32 cellular contexts compared by ENCODE assay signal in the genomic region with DNA sequence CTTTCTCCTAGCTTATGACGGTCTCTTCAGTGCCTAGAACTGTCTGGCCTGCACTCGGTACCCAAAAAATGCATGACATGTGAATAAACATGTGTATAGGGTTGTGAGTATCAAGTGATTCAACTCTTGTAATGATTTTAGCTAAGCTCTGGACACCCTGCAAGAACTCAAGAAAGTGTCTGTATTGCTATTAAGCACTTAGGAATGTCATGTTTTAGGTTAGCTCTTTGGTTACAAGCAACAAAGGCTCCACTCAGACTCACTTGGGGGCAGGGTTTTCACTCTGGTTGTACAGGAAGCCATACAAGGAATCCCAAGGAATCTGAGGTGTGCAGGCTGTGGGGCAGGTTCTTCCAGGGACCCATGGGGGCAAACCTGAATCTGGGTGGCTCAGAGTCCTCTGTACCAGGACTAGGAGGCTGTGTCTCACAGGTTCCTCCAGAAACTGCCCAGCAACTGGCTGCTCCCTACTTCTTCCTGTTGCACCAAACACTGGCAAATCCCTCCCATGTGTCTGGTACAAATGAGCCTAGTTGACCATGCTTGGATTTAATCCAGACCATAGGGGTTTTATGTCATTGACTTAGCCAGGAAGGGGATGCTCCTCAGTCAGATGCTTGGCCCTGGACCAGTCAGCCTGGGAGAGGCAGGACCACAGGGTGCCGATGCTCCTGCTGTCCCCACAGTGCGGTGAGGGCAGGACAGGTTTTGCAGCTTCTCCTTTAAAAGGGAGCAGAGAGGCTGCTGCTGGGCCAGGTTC.
DNase-seq lines count a peak whose midpoint lies in the region; ATAC-seq and TF ChIP-seq lines count a peak whose summit lies in the region.
"Had no signal": no experiment of that assay in that cellular context is flagged by ENCODE, and none has a peak within 500 bp of the region (broad histone marks: within the 10 kb centered on the region; RNA-seq: fewer than 3 reads in every experiment).

No MANE protein-coding gene starts in this region.

- H3K56ac ChIP-seq in IMR-90 (ENCODE audit: extremely low read depth, insufficient read depth, low read length), result no peak overlapping the region

- TF ChIP-seq POLR2A in IMR-90 (IDR thresholded peaks at IDR 0.05; ENCODE audit: low read depth, low read length), result no peak

- peak overlapping the region; percentile 9; the same call in 1 of the 2 replicates for H2BK20ac ChIP-seq in IMR-90 (ENCODE audit: low read depth, low read length)

- no peak overlapping the region for H3K4ac ChIP-seq in IMR-90 (ENCODE audit: low read depth, low read length)

- H4K91ac ChIP-seq in IMR-90 (ENCODE audit: insufficient read depth, low read depth, low read length), result peak overlapping the region; percentile 20; the same call in 1 of the 2 replicates

- peaks cover 21% of the 10 kb centered on the region for H3K4me1 Mint-ChIP-seq in neural progenitor cell
- no peaks in the 10 kb centered on the region for H3K4me1 Mint-ChIP-seq in stimulated activated effector memory CD8-positive, alpha-beta T cell treated with anti-CD3 and anti-CD28 coated beads, Interleukin-12 subunit alpha, Interleukin-12 subunit beta, amount 100 ng/mL, for 72 hours
- H3K4me1 Mint-ChIP-seq: activated CD4-positive, alpha-beta T cell treated with anti-CD3 and anti-CD28 coated beads, Interleukin-2, amount 10 ng/mL, durations not matched to agents 24 days and 14 days; activated naive CD8-positive, alpha-beta T cell treated with anti-CD3 and anti-CD28 coated beads, Interleukin-2, amount 10 ng/mL, durations not matched to agents 7 days and 5 days; CD14-positive monocyte; memory B cell; stimulated activated naive CD8-positive, alpha-beta T cell treated with anti-CD3 and anti-CD28 coated beads, Interleukin-15, amount 100 ng/mL, for 72 hours had no signal

- H3K14ac ChIP-seq in IMR-90 (replicated peaks; ENCODE audit: low read depth, low read length), result no peak overlapping the region

- H3K4me3 Mint-ChIP-seq in neural progenitor cell, result no peak overlapping the region
- no peak overlapping the region for H3K4me3 Mint-ChIP-seq in stimulated activated effector memory CD8-positive, alpha-beta T cell treated with anti-CD3 and anti-CD28 coated beads, Interleukin-12 subunit alpha, Interleukin-12 subunit beta, amount 100 ng/mL, for 72 hours
- H3K4me3 Mint-ChIP-seq: activated CD4-positive, alpha-beta T cell treated with anti-CD3 and anti-CD28 coated beads, Interleukin-2, amount 10 ng/mL, durations not matched to agents 24 days and 14 days; activated naive CD8-positive, alpha-beta T cell treated with anti-CD3 and anti-CD28 coated beads, Interleukin-2, amount 10 ng/mL, durations not matched to agents 7 days and 5 days; CD14-positive monocyte; memory B cell; stimulated activated naive CD8-positive, alpha-beta T cell treated with anti-CD3 and anti-CD28 coated beads, Interleukin-15, amount 100 ng/mL, for 72 hours had no signal

- H3K18ac ChIP-seq in IMR-90 (ENCODE audit: low read depth, low read length), result peak overlapping the region; percentile 43; the same call in 1 of the 2 replicates

- peak overlapping the region; percentile 25 for H2BK5ac ChIP-seq in IMR-90 (ENCODE audit: low read depth, low read length, poor library complexity, severe bottlenecking)

- H3K36me3 ChIP-seq in IMR-90 (ENCODE audit: control insufficient read depth, insufficient read depth, low read length) (no peaks in the 10 kb centered on the region), skeletal muscle satellite cell (ENCODE audit: insufficient read depth, low read length) (no peaks in the 10 kb centered on the region), neural progenitor cell (no peaks in the 10 kb centered on the region)
- H3K36me3 ChIP-seq: esophagus muscularis mucosa, gastrocnemius medialis, pancreas, right atrium auricular region, SJCRH30, spleen, thoracic aorta, vagina had no signal

- H3K4me1 ChIP-seq in IMR-90 (ENCODE audit: control insufficient read depth, insufficient read depth, low read length), result peaks cover 8% of the 10 kb centered on the region
- peaks cover 4% of the 10 kb centered on the region for H3K4me1 ChIP-seq in foreskin keratinocyte
- H3K4me1 ChIP-seq in skeletal muscle satellite cell (ENCODE audit: control insufficient read depth, insufficient read depth, low read length), result peaks cover 14% of the 10 kb centered on the region
- peaks cover 7% of the 10 kb centered on the region for H3K4me1 ChIP-seq in neural progenitor cell
- H3K4me1 ChIP-seq: esophagus muscularis mucosa, gastrocnemius medialis, pancreas, right atrium auricular region, SJCRH30, spleen, vagina had no signal

- H3K9me3 Mint-ChIP-seq in neural progenitor cell, result peaks cover 2% of the 10 kb centered on the region
- no peaks in the 10 kb centered on the region for H3K9me3 Mint-ChIP-seq in stimulated activated effector memory CD8-positive, alpha-beta T cell treated with anti-CD3 and anti-CD28 coated beads, Interleukin-12 subunit alpha, Interleukin-12 subunit beta, amount 100 ng/mL, for 72 hours
- H3K9me3 Mint-ChIP-seq: activated CD4-positive, alpha-beta T cell treated with anti-CD3 and anti-CD28 coated beads, Interleukin-2, amount 10 ng/mL, durations not matched to agents 24 days and 14 days; activated naive CD8-positive, alpha-beta T cell treated with anti-CD3 and anti-CD28 coated beads, Interleukin-2, amount 10 ng/mL, durations not matched to agents 7 days and 5 days; stimulated activated naive CD8-positive, alpha-beta T cell treated with anti-CD3 and anti-CD28 coated beads, Interleukin-15, amount 100 ng/mL, for 72 hours had no signal

- dilution Hi-C loops in IMR-90 (cut with HindIII; ENCODE audit: low sequenced_read_pairs, unreplicated experiment), result no loop called here

- H2AK9ac ChIP-seq in IMR-90 (replicated peaks; ENCODE audit: low read depth, low read length, poor library complexity), result no peak overlapping the region

- BruUV-seq in IMR-90 (replicated peaks; lab: Mats Ljungman, UMichigan), result no TSS peak

- ATAC-seq in IMR-90 (ENCODE audit: low read depth) (peak; percentile 80), foreskin keratinocyte (peak; percentile 85)
- no peak for ATAC-seq in stimulated activated effector memory CD8-positive, alpha-beta T cell treated with anti-CD3 and anti-CD28 coated beads, Interleukin-12 subunit alpha, Interleukin-12 subunit beta, amount 100 ng/mL, for 72 hours
- ATAC-seq: gastrocnemius medialis; K562; pancreas; stimulated activated naive CD8-positive, alpha-beta T cell treated with anti-CD3 and anti-CD28 coated beads, Interleukin-15, amount 100 ng/mL, for 72 hours had no signal

- POLR2A ChIA-PET in IMR-90 (lab: Charles Lee; ENCODE audit: unreplicated experiment), result no interaction called here

- H4K5ac ChIP-seq in IMR-90 (ENCODE audit: low read depth, low read length), result peak overlapping the region; percentile 71; the same call in 1 of the 2 replicates

- H2AFZ ChIP-seq in IMR-90 (replicated peaks; ENCODE audit: low read length, poor library complexity), result no peak overlapping the region
- no peak overlapping the region for H2AFZ ChIP-seq in neural progenitor cell (replicated peaks)

- H3K9me3 ChIP-seq in IMR-90 (ENCODE audit: control insufficient read depth, insufficient read depth, low read length) (no peaks in the 10 kb centered on the region; the same call in 1 of the 2 replicates), skeletal muscle satellite cell (replicated peaks; ENCODE audit: low read length) (no peaks in the 10 kb centered on the region), neural progenitor cell (ENCODE audit: low read depth) (no peaks in the 10 kb centered on the region)
- H3K9me3 ChIP-seq: esophagus muscularis mucosa, gastrocnemius medialis, pancreas, right atrium auricular region, SJCRH30, thoracic aorta, vagina had no signal

- no peaks in the 10 kb centered on the region for H3K79me1 ChIP-seq in IMR-90 (ENCODE audit: low read depth in 1 of 2, low read length in 2 of 2)

- in situ Hi-C loops in IMR-90 (cut with MboI; ENCODE audit: low sequenced_read_pairs), result no loop called here

- H3K23ac ChIP-seq in IMR-90 (ENCODE audit: low read depth, low read length), result no peak overlapping the region

- DNase-seq in EH (ENCODE audit: low read depth) (peak; percentile 32), IMR-90 (peak; percentile 17), foreskin keratinocyte (peak; percentile 74 to 81), activated T-cell treated with anti-CD3 and anti-CD28 coated beads for 4 hours (no peak), neural progenitor cell (ENCODE audit: low spot score) (no peak)
- DNase-seq in stimulated activated effector memory CD8-positive, alpha-beta T cell treated with anti-CD3 and anti-CD28 coated beads, Interleukin-12 subunit alpha, Interleukin-12 subunit beta, amount 100 ng/mL, for 72 hours (ENCODE audit: low spot score in 2 of 2), result no peak
- DNase-seq: activated CD4-positive, alpha-beta T cell treated with anti-CD3 and anti-CD28 coated beads, Interleukin-2, amount 10 ng/mL, durations not matched to agents 24 days and 14 days; activated effector memory CD4-positive, alpha-beta T cell treated with anti-CD3 and anti-CD28 coated beads, Interleukin-2, amount 50 U/mL, for 16 hours; activated naive CD8-positive, alpha-beta T cell treated with anti-CD3 and anti-CD28 coated beads, Interleukin-2, amount 10 ng/mL, durations not matched to agents 7 days and 5 days; activated T-cell treated with anti-CD3 and anti-CD28 coated beads, Interleukin-2, amount 50 U/mL, for 1 hour; cerebellar nuclear complex; dermis blood vessel endothelial cell; DMS79 treated with DMSO at 0.1 percent for 48 hours; gastrocnemius medialis; hippocampal formation; NCI-H1092 treated with DMSO at 0.1 percent for 48 hours; NCI-H1694 treated with DMSO at 0.1 percent for 48 hours; pancreas; SJCRH30; spleen; stimulated activated CD8-positive, alpha-beta memory T cell treated with anti-CD3 and anti-CD28 coated beads, Interleukin-4, amount 100 ng/mL, for 48 hours; stimulated activated naive CD8-positive, alpha-beta T cell treated with anti-CD3 and anti-CD28 coated beads, Interleukin-15, amount 100 ng/mL, for 72 hours; SW 1271; T-helper 9 cell had no signal

- H3K27me3 ChIP-seq in IMR-90 (ENCODE audit: control insufficient read depth, insufficient read depth, low read length) (peaks cover 10% of the 10 kb centered on the region), foreskin keratinocyte (peaks cover 19% of the 10 kb centered on the region), skeletal muscle satellite cell (ENCODE audit: control insufficient read depth, insufficient read depth, low read length) (no peaks in the 10 kb centered on the region), neural progenitor cell (peaks cover 31% of the 10 kb centered on the region)
- H3K27me3 ChIP-seq: gastrocnemius medialis, pancreas, right atrium auricular region, vagina had no signal

- peaks cover 3% of the 10 kb centered on the region for H3K27me3 Mint-ChIP-seq in neural progenitor cell (ENCODE audit: insufficient read depth, low read depth)
- H3K27me3 Mint-ChIP-seq: activated CD4-positive, alpha-beta T cell treated with anti-CD3 and anti-CD28 coated beads, Interleukin-2, amount 10 ng/mL, durations not matched to agents 24 days and 14 days; activated naive CD8-positive, alpha-beta T cell treated with anti-CD3 and anti-CD28 coated beads, Interleukin-2, amount 10 ng/mL, durations not matched to agents 7 days and 5 days; memory B cell had no signal

- TF ChIP-seq RAD21 in IMR-90 (IDR thresholded peaks at IDR 0.05; ENCODE audit: low read length), result no peak

- H3K4me3 ChIP-seq in IMR-90 (ENCODE audit: insufficient read depth, low read depth, low read length) (no peak overlapping the region), skeletal muscle satellite cell (ENCODE audit: low read length) (no peak overlapping the region), neural progenitor cell (no peak overlapping the region)
- H3K4me3 ChIP-seq: esophagus muscularis mucosa, gastrocnemius medialis, K562, pancreas, right atrium auricular region, SJCRH30, spleen, thoracic aorta, vagina had no signal

- no peaks in the 10 kb centered on the region for H3K36me3 Mint-ChIP-seq in neural progenitor cell
- H3K36me3 Mint-ChIP-seq in stimulated activated effector memory CD8-positive, alpha-beta T cell treated with anti-CD3 and anti-CD28 coated beads, Interleukin-12 subunit alpha, Interleukin-12 subunit beta, amount 100 ng/mL, for 72 hours, result no peaks in the 10 kb centered on the region
- H3K36me3 Mint-ChIP-seq: activated naive CD8-positive, alpha-beta T cell treated with anti-CD3 and anti-CD28 coated beads, Interleukin-2, amount 10 ng/mL, durations not matched to agents 7 days and 5 days; CD14-positive monocyte; memory B cell had no signal

- H4K20me1 ChIP-seq in IMR-90 (ENCODE audit: insufficient read depth, low read length) (no peaks in the 10 kb centered on the region), neural progenitor cell (ENCODE audit: low read depth) (no peaks in the 10 kb centered on the region)

- TF ChIP-seq CTCF in IMR-90 (conservative IDR thresholded peaks at IDR 0.05; ENCODE audit: low read depth, low read length) (no peak), foreskin keratinocyte (conservative IDR thresholded peaks at IDR 0.05) (no peak), neural progenitor cell (IDR thresholded peaks at IDR 0.05) (no peak)

- H3K27ac ChIP-seq in IMR-90 (ENCODE audit: insufficient read depth, low read length) (no peak overlapping the region; the same call in 1 of the 2 replicates), foreskin keratinocyte (no peak overlapping the region), neural progenitor cell (no peak overlapping the region)
- H3K27ac ChIP-seq: esophagus muscularis mucosa, gastrocnemius medialis, pancreas, right atrium auricular region, SJCRH30, spleen, thoracic aorta, vagina had no signal

- no peak overlapping the region for H3K9ac ChIP-seq in IMR-90 (ENCODE audit: low read depth, low read length)
- H3K9ac ChIP-seq in skeletal muscle satellite cell (ENCODE audit: low read depth, low read length), result peak overlapping the region; percentile 3
- no peak overlapping the region for H3K9ac ChIP-seq in neural progenitor cell

- intact Hi-C loops in IMR-90 (cut with micrococcal nuclease), result no loop called here

- no peak overlapping the region for H2BK15ac ChIP-seq in IMR-90 (ENCODE audit: low read depth, low read length)

- no peaks in the 10 kb centered on the region for H3K79me2 ChIP-seq in neural progenitor cell (ENCODE audit: low read depth)

- H4K8ac ChIP-seq in IMR-90 (ENCODE audit: low read depth in 2 of 2, low read length in 2 of 2), result peak overlapping the region in 1 of 2 experiments; percentile 35; a peak in 2 of 4 replicates

- CTCF ChIA-PET in IMR-90 (lab: Yijun Ruan, JAX), result no interaction called here

- H2BK120ac ChIP-seq in IMR-90 (ENCODE audit: low read depth, low read length), result no peak overlapping the region

- no peaks in the 10 kb centered on the region for H3K9me1 ChIP-seq in IMR-90 (ENCODE audit: insufficient read depth, low read length)

- H3K4me2 ChIP-seq in IMR-90 (ENCODE audit: low read depth, low read length) (no peak overlapping the region), skeletal muscle satellite cell (ENCODE audit: low read length) (peak overlapping the region; percentile 26), neural progenitor cell (no peak overlapping the region)

- WGBS in IMR-90 (ENCODE audit: extremely low coverage in 2 of 2, insufficient read length in 1 of 2), 2 experiments, result no CpG with 5 or more reads among the region's 4 CpGs

- 0 out of 2 replicates have a peak overlapping the region, but pooled peaks have one; percentile 49 for H2AK5ac ChIP-seq in IMR-90 (ENCODE audit: low read depth, low read length)

- no peak overlapping the region for H3K27ac Mint-ChIP-seq in neural progenitor cell
- H3K27ac Mint-ChIP-seq in stimulated activated effector memory CD8-positive, alpha-beta T cell treated with anti-CD3 and anti-CD28 coated beads, Interleukin-12 subunit alpha, Interleukin-12 subunit beta, amount 100 ng/mL, for 72 hours, result no peak overlapping the region
- H3K27ac Mint-ChIP-seq: activated CD4-positive, alpha-beta T cell treated with anti-CD3 and anti-CD28 coated beads, Interleukin-2, amount 10 ng/mL, durations not matched to agents 24 days and 14 days; activated naive CD8-positive, alpha-beta T cell treated with anti-CD3 and anti-CD28 coated beads, Interleukin-2, amount 10 ng/mL, durations not matched to agents 7 days and 5 days; CD14-positive monocyte; memory B cell; stimulated activated naive CD8-positive, alpha-beta T cell treated with anti-CD3 and anti-CD28 coated beads, Interleukin-15, amount 100 ng/mL, for 72 hours had no signal

- no peaks in the 10 kb centered on the region for H3F3A ChIP-seq in neural progenitor cell (ENCODE audit: low read depth)

Comparison
In these comparisons a context has a peak if more than half of its experiments do, and no peak if none do; other contexts are left out.
1. DNase-seq: peak in EH (single experiment), IMR-90 (single experiment) and foreskin keratinocyte (2 of 2); none in activated T-cell treated with anti-CD3 and anti-CD28 coated beads for 4 hours (single experiment), neural progenitor cell (single experiment) and stimulated activated effector memory CD8-positive, alpha-beta T cell treated with anti-CD3 and anti-CD28 coated beads, Interleukin-12 subunit alpha, Interleukin-12 subunit beta, amount 100 ng/mL, for 72 hours (0 of 2).